10 cellular contexts compared by ENCODE assay signal in the genomic region with DNA sequence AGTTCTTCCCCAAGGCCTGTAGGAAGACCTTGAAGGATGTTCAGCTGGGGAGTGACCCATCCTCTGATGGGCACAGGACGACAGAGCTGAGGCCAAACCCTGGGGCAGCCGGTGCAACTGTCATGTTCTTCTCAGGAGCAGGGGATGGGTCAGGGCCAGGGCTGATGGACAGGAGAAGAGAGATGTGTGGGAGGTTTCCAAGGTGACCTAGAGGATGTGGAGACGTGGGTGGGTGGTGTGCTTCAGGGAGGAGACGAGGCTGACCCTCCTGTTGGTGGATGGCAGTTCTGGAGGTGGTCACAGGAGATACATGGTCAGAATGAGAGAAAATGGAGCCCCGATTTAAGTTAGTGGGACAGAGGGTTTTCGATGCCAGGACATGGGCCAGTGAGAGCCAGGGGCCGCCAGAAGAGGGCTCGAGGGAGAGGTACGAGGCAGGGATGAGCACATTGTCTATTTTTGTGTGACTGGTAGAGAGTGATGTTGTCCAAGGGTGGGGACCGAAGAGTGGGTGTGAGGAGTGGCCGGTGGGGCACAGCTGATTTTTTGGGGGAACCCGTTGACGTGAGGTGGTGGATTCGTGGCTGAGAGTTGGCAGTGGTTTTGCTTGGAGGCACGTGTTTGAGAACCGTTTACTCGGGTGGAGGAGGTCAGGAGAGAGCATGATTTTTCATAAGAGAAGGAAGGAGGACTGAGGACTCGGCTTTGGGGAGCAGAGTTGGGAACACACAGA. TPM values are rescaled to one million over a fixed set of nuclear protein-coding genes. Genes with fewer than 3 reads are reported as not detected.
DNase-seq lines count a peak whose midpoint lies in the region; ATAC-seq and TF ChIP-seq lines count a peak whose summit lies in the region.
"Had no signal": no experiment of that assay in that cellular context is flagged by ENCODE, and none has a peak within 500 bp of the region (broad histone marks: within the 10 kb centered on the region; RNA-seq: fewer than 3 reads in every experiment).

No MANE protein-coding gene starts in this region.

- TF ChIP-seq CTCF in DOHH2 (IDR thresholded peaks at IDR 0.05; ENCODE audit: low read depth, low read length, poor library complexity, severe bottlenecking) = peak; percentile 11

- peaks cover 20% of the 10 kb centered on the region for H3K36me3 Mint-ChIP-seq in activated CD4-positive, alpha-beta memory T cell treated with anti-CD3 and anti-CD28 coated beads, Interleukin-2, amount 10 ng/mL, durations not matched to agents 7 days and 5 days (ENCODE audit: low read depth)
- peaks cover 5% of the 10 kb centered on the region for H3K36me3 Mint-ChIP-seq in memory B cell

- H3K36me3 ChIP-seq in BLaER1 = peaks cover 20% of the 10 kb centered on the region
- peaks cover 64% of the 10 kb centered on the region for H3K36me3 ChIP-seq in DOHH2 (ENCODE audit: control insufficient read depth, low read length)

- H3K9me3 Mint-ChIP-seq in activated CD4-positive, alpha-beta memory T cell treated with anti-CD3 and anti-CD28 coated beads, Interleukin-2, amount 10 ng/mL, durations not matched to agents 7 days and 5 days = no peaks in the 10 kb centered on the region
- H3K9me3 Mint-ChIP-seq in memory B cell = no peaks in the 10 kb centered on the region

- H3K4me2 ChIP-seq in BLaER1 = peak overlapping the region; percentile 94
- peak overlapping the region; percentile 91 for H3K4me2 ChIP-seq in DOHH2 (ENCODE audit: low read length)

- peaks cover 60% of the 10 kb centered on the region for H3K4me1 ChIP-seq in BLaER1
- H3K4me1 ChIP-seq in DOHH2 (ENCODE audit: control insufficient read depth, low read length) = peaks cover 94% of the 10 kb centered on the region

- CTCF ChIA-PET in activated CD4-positive, alpha-beta memory T cell treated with anti-CD3 and anti-CD28 coated beads, Interleukin-2, amount 10 ng/mL, durations not matched to agents 7 days and 5 days (lab: Charles Lee) = interaction anchor here (1.0 to 1.2 kb wide), 2 partner anchors 21 to 27 kb away, joined by 3 to 5 read pairs; no protein-coding TSS in a partner anchor

- DNase-seq in activated CD4-positive, alpha-beta memory T cell treated with anti-CD3 and anti-CD28 coated beads, Interleukin-2, amount 10 ng/mL, durations not matched to agents 7 days and 5 days = no peak
- DNase-seq in memory B cell (ENCODE audit: low spot score in 2 of 2) (no peak), hippocampal formation (lab: John Stamatoyannopoulos, UW) (no peak), cerebellum (ENCODE audit: low spot score) (no peak), left lobe of liver (ENCODE audit: low spot score) (no peak)
- no peak for DNase-seq in activated CD4-positive, alpha-beta T cell treated with anti-CD3 and anti-CD28 coated beads, Interleukin-2, amount 50 U/mL, for 1 hour
- DNase-seq: NCI-H748 treated with DMSO at 0.1 percent for 48 hours had no signal

- peaks cover 83% of the 10 kb centered on the region for H4K20me1 ChIP-seq in BLaER1
- peaks cover 14% of the 10 kb centered on the region; the same call in 1 of the 2 replicates for H4K20me1 ChIP-seq in DOHH2 (ENCODE audit: control insufficient read depth, insufficient read depth, low read depth, low read length)

- H3K27ac Mint-ChIP-seq in activated CD4-positive, alpha-beta memory T cell treated with anti-CD3 and anti-CD28 coated beads, Interleukin-2, amount 10 ng/mL, durations not matched to agents 7 days and 5 days = peak overlapping the region; percentile 90
- H3K27ac Mint-ChIP-seq in memory B cell = peak overlapping the region; percentile 89

- H3K4me3 ChIP-seq in BLaER1 (peak overlapping the region; percentile 21; the same call in 1 of the 2 replicates), DOHH2 (ENCODE audit: low read length) (peak overlapping the region; percentile 73)
- H3K4me3 ChIP-seq: heart left ventricle had no signal

- H3K4me1 Mint-ChIP-seq in activated CD4-positive, alpha-beta memory T cell treated with anti-CD3 and anti-CD28 coated beads, Interleukin-2, amount 10 ng/mL, durations not matched to agents 7 days and 5 days = peaks cover 56% of the 10 kb centered on the region
- H3K4me1 Mint-ChIP-seq in memory B cell = peaks cover 63% of the 10 kb centered on the region

- H3K27ac ChIP-seq in BLaER1 (peak overlapping the region; percentile 76), DOHH2 (ENCODE audit: low read depth, low read length) (peak overlapping the region; percentile 100)

- H3K27me3 ChIP-seq in BLaER1 (no peaks in the 10 kb centered on the region), DOHH2 (ENCODE audit: control insufficient read depth, low read length) (no peaks in the 10 kb centered on the region)
- H3K27me3 ChIP-seq: heart left ventricle had no signal

- H3K9me3 ChIP-seq in BLaER1 (no peaks in the 10 kb centered on the region), DOHH2 (ENCODE audit: control insufficient read depth, insufficient read depth, low read length) (no peaks in the 10 kb centered on the region)
- H3K9me3 ChIP-seq: heart left ventricle had no signal

- peaks cover 41% of the 10 kb centered on the region for H3F3A ChIP-seq in DOHH2 (ENCODE audit: control insufficient read depth, insufficient read depth)

- POLR2A ChIA-PET in activated CD4-positive, alpha-beta memory T cell treated with anti-CD3 and anti-CD28 coated beads, Interleukin-2, amount 10 ng/mL, durations not matched to agents 7 days and 5 days (lab: Charles Lee) = interaction anchor here (6.7 kb wide), 1 partner anchor 15 kb away, joined by 75 read pairs; a partner anchor contains a TSS

- H3K79me2 ChIP-seq in DOHH2 (ENCODE audit: control insufficient read depth, low read length) = peaks cover 80% of the 10 kb centered on the region

- no peaks in the 10 kb centered on the region for H3K27me3 Mint-ChIP-seq in activated CD4-positive, alpha-beta memory T cell treated with anti-CD3 and anti-CD28 coated beads, Interleukin-2, amount 10 ng/mL, durations not matched to agents 7 days and 5 days
- no peaks in the 10 kb centered on the region for H3K27me3 Mint-ChIP-seq in memory B cell

- ATAC-seq in memory B cell (ENCODE audit: low read depth) (peak; percentile 1), left lobe of liver (no peak)

- H3K4me3 Mint-ChIP-seq in activated CD4-positive, alpha-beta memory T cell treated with anti-CD3 and anti-CD28 coated beads, Interleukin-2, amount 10 ng/mL, durations not matched to agents 7 days and 5 days = peak overlapping the region; percentile 75
- peak overlapping the region; percentile 74 for H3K4me3 Mint-ChIP-seq in memory B cell

- H3K9ac ChIP-seq in BLaER1 = peak overlapping the region; percentile 66

- H3K9me2 ChIP-seq in DOHH2 (replicated peaks; ENCODE audit: control insufficient read depth, low read length) = no peaks in the 10 kb centered on the region

RNA-seq across cellular contexts. Expression of a gene that starts 14.6 kb away (rescaled TPM):
- total RNA-seq in activated CD4-positive, alpha-beta memory T cell treated with anti-CD3 and anti-CD28 coated beads, Interleukin-2, amount 10 ng/mL, durations not matched to agents 7 days and 5 days = 10 to 100 TPM; 38.5 to 41.0 TPM
- total RNA-seq in cerebellum (8.2 TPM), left lobe of liver (12.4 TPM)

RNA-seq across cellular contexts. Expression of a gene that starts 39.0 kb away (rescaled TPM):
- total RNA-seq in activated CD4-positive, alpha-beta memory T cell treated with anti-CD3 and anti-CD28 coated beads, Interleukin-2, amount 10 ng/mL, durations not matched to agents 7 days and 5 days = 10 to 100 TPM; 68.7 to 73.4 TPM
- total RNA-seq in cerebellum = 49.4 TPM
- total RNA-seq in left lobe of liver = 22.0 TPM
